ENCODE assay signal across 20 cellular contexts in genomic region chr6:51995214-51995735, GRCh38.
"Had no signal": no experiment of that assay in that cellular context is flagged by ENCODE, and none has a peak within 500 bp of the region (broad histone marks: within the 10 kb centered on the region; RNA-seq: fewer than 3 reads in every experiment).

No MANE protein-coding gene starts in this region.

- ATAC-seq: gastroesophageal sphincter; lower lobe of right lung; naive thymus-derived CD4-positive, alpha-beta T cell; stimulated activated effector memory CD8-positive, alpha-beta T cell treated with anti-CD3 and anti-CD28 coated beads, Interleukin-12 subunit alpha, Interleukin-12 subunit beta, amount 100 ng/mL, for 72 hours had no signal

- DNase-seq: effector memory CD4-positive, alpha-beta T cell; esophagus squamous epithelium; foreskin fibroblast; glutamatergic neuron; immature natural killer cell; left ventricle myocardium inferior; lower lobe of right lung; mesenchymal stem cell; naive thymus-derived CD4-positive, alpha-beta T cell; nephron progenitor cell; posterior cingulate gyrus; stimulated activated CD4-positive, alpha-beta T cell treated with anti-CD3 and anti-CD28 coated beads, Interleukin-4, amount 100 ng/mL, for 1 hour; stimulated activated CD8-positive, alpha-beta memory T cell treated with anti-CD3 and anti-CD28 coated beads, Interleukin-4, amount 100 ng/mL, for 48 hours; tibial artery had no signal

- H3K9me3 ChIP-seq: esophagus squamous epithelium, gastroesophageal sphincter, left ventricle myocardium inferior, lower lobe of right lung, right atrium auricular region, tibial artery had no signal

- H3K4me1 Mint-ChIP-seq: immature natural killer cell; naive thymus-derived CD4-positive, alpha-beta T cell; stimulated activated effector memory CD8-positive, alpha-beta T cell treated with anti-CD3 and anti-CD28 coated beads, Interleukin-12 subunit alpha, Interleukin-12 subunit beta, amount 100 ng/mL, for 72 hours had no signal

- H3K27ac Mint-ChIP-seq: immature natural killer cell; naive thymus-derived CD4-positive, alpha-beta T cell; nephron progenitor cell; stimulated activated effector memory CD8-positive, alpha-beta T cell treated with anti-CD3 and anti-CD28 coated beads, Interleukin-12 subunit alpha, Interleukin-12 subunit beta, amount 100 ng/mL, for 72 hours; stimulated activated naive CD8-positive, alpha-beta T cell treated with anti-CD3 and anti-CD28 coated beads, Interleukin-15, Interleukin-2, amounts not matched to agents 100 ng/mL and 50 ng/mL, for 24 hours had no signal

- H3K36me3 ChIP-seq: esophagus squamous epithelium, gastroesophageal sphincter, left ventricle myocardium inferior, lower lobe of right lung, right atrium auricular region, tibial artery had no signal

- H3K4me1 ChIP-seq: esophagus squamous epithelium, left ventricle myocardium inferior, lower lobe of right lung, right atrium auricular region, tibial artery had no signal

- H3K27ac ChIP-seq: epithelial cell of prostate, left ventricle myocardium inferior, lower lobe of right lung, right atrium auricular region, tibial artery had no signal

- H3K27me3 ChIP-seq: esophagus squamous epithelium, gastroesophageal sphincter, right atrium auricular region had no signal

- H3K4me3 ChIP-seq: esophagus squamous epithelium, gastroesophageal sphincter, left ventricle myocardium inferior, lower lobe of right lung, right atrium auricular region, smooth muscle cell, tibial artery had no signal

- H3K36me3 Mint-ChIP-seq: immature natural killer cell; naive thymus-derived CD4-positive, alpha-beta T cell; stimulated activated effector memory CD8-positive, alpha-beta T cell treated with anti-CD3 and anti-CD28 coated beads, Interleukin-12 subunit alpha, Interleukin-12 subunit beta, amount 100 ng/mL, for 72 hours had no signal

- H3K9me3 Mint-ChIP-seq: nephron progenitor cell had no signal

- H3K4me3 Mint-ChIP-seq: immature natural killer cell; naive thymus-derived CD4-positive, alpha-beta T cell; nephron progenitor cell; stimulated activated effector memory CD8-positive, alpha-beta T cell treated with anti-CD3 and anti-CD28 coated beads, Interleukin-12 subunit alpha, Interleukin-12 subunit beta, amount 100 ng/mL, for 72 hours; stimulated activated naive CD8-positive, alpha-beta T cell treated with anti-CD3 and anti-CD28 coated beads, Interleukin-15, Interleukin-2, amounts not matched to agents 100 ng/mL and 50 ng/mL, for 24 hours had no signal
